ENCODE assay signal across 35 cellular contexts in genomic region chr2:208245746-208246145, GRCh38. TPM values are rescaled to one million over a fixed set of nuclear protein-coding genes. Genes with fewer than 3 reads are reported as not detected.
"Had no signal": no experiment of that assay in that cellular context is flagged by ENCODE, and none has a peak within 500 bp of the region (broad histone marks: within the 10 kb centered on the region; RNA-seq: fewer than 3 reads in every experiment).

No MANE protein-coding gene starts in this region.

- H3K9me3 Mint-ChIP-seq: activated B cell treated with CpG ODN at 0.5 μM for 24 hours; activated CD4-positive, alpha-beta T cell treated with anti-CD3 and anti-CD28 coated beads, Interleukin-2, amount 10 ng/mL, durations not matched to agents 24 days and 14 days; activated naive CD8-positive, alpha-beta T cell treated with anti-CD3 and anti-CD28 coated beads, Interleukin-2, amount 10 ng/mL, durations not matched to agents 7 days and 5 days; activated T-cell treated with anti-CD3 and anti-CD28 coated beads, Interleukin-2, amount 50 U/mL, for 4 hours; activated T-helper 17 cell treated with anti-CD3 and anti-CD28 coated beads, Interleukin-2, amount 50 U/mL, for 72 hours; T-helper 1 cell treated with Interleukin-12 subunit alpha and Interleukin-12 subunit beta and Interleukin-4 antibody, amounts not matched to agents 30 μg/mL and 1 μg/mL, for 36 hours had no signal

- H3K4me1 ChIP-seq: breast epithelium, colonic mucosa had no signal

- H3K4me1 Mint-ChIP-seq: activated CD8-positive, alpha-beta memory T cell treated with anti-CD3 and anti-CD28 coated beads, Interleukin-2, amount 10 ng/mL, durations not matched to agents 7 days and 5 days had no signal

- H3K36me3 ChIP-seq: breast epithelium had no signal

- H3K27me3 ChIP-seq: adrenal gland, breast epithelium, colonic mucosa, MG63, Peyer's patch, SJSA1 had no signal

- H3K9ac ChIP-seq: KMS-11 had no signal

- H3K27ac Mint-ChIP-seq: activated B cell treated with CpG ODN at 0.5 μM for 24 hours; activated CD4-positive, alpha-beta T cell treated with anti-CD3 and anti-CD28 coated beads, Interleukin-2, amount 10 ng/mL, durations not matched to agents 24 days and 14 days; activated CD8-positive, alpha-beta memory T cell treated with anti-CD3 and anti-CD28 coated beads, Interleukin-2, amount 10 ng/mL, durations not matched to agents 7 days and 5 days; activated naive CD8-positive, alpha-beta T cell treated with anti-CD3 and anti-CD28 coated beads, Interleukin-2, amount 10 ng/mL, durations not matched to agents 7 days and 5 days; activated T-helper 17 cell treated with anti-CD3 and anti-CD28 coated beads, Interleukin-2, amount 50 U/mL, for 72 hours; T-helper 1 cell treated with Interleukin-12 subunit alpha and Interleukin-12 subunit beta and Interleukin-4 antibody, amounts not matched to agents 30 μg/mL and 1 μg/mL, for 36 hours had no signal

- DNase-seq: activated B cell treated with CpG ODN at 0.5 μM for 24 hours; activated CD4-positive, alpha-beta T cell treated with anti-CD3 and anti-CD28 coated beads for 1 hour; activated CD4-positive, alpha-beta T cell treated with anti-CD3 and anti-CD28 coated beads, Interleukin-2, amount 10 ng/mL, durations not matched to agents 24 days and 14 days; activated CD4-positive, alpha-beta T cell treated with anti-CD3 and anti-CD28 coated beads, Interleukin-2, amount 50 U/mL, for 48 hours; activated CD8-positive, alpha-beta memory T cell treated with anti-CD3 and anti-CD28 coated beads, Interleukin-2, amount 10 ng/mL, durations not matched to agents 7 days and 5 days; activated gamma-delta T cell; activated naive CD4-positive, alpha-beta T cell treated with anti-CD3 and anti-CD28 coated beads, Interleukin-2, amount 50 U/mL, for 16 hours; activated naive CD8-positive, alpha-beta T cell treated with anti-CD3 and anti-CD28 coated beads, Interleukin-2, amount 10 ng/mL, durations not matched to agents 7 days and 5 days; activated T-cell treated with anti-CD3 and anti-CD28 coated beads, Interleukin-2, amount 50 U/mL, for 4 hours; adrenal gland; anterior cingulate cortex; caudate nucleus; colonic mucosa; MG63; NCI-H1092 treated with DMSO at 0.1 percent for 48 hours; NCI-H1417 treated with DMSO at 0.1 percent for 48 hours; NCI-H1694; NCI-H2029; NCI-H2107; NCI-H2171 treated with DMSO at 0.1 percent for 48 hours; NCI-H226; NCI-H526; NCI-H774; NK-92 treated with Interleukin-12 subunit alpha and Interleukin-12 subunit beta, amount 100 ng/mL, for 24 hours; OCI-M1; Peyer's patch; Right ventricle myocardium superior had no signal

- H3K9me3 ChIP-seq: adrenal gland, breast epithelium, colonic mucosa, MG63, Peyer's patch, SJSA1 had no signal

- H3K4me3 ChIP-seq: adrenal gland, breast epithelium, colonic mucosa, MG63, Peyer's patch, SJSA1 had no signal

- FAIRE-seq: TTC549 had no signal

- H3K27me3 Mint-ChIP-seq: activated B cell treated with CpG ODN at 0.5 μM for 24 hours; activated CD4-positive, alpha-beta T cell treated with anti-CD3 and anti-CD28 coated beads, Interleukin-2, amount 10 ng/mL, durations not matched to agents 24 days and 14 days; activated CD8-positive, alpha-beta memory T cell treated with anti-CD3 and anti-CD28 coated beads, Interleukin-2, amount 10 ng/mL, durations not matched to agents 7 days and 5 days; activated naive CD8-positive, alpha-beta T cell treated with anti-CD3 and anti-CD28 coated beads, Interleukin-2, amount 10 ng/mL, durations not matched to agents 7 days and 5 days; activated T-helper 17 cell treated with anti-CD3 and anti-CD28 coated beads, Interleukin-2, amount 50 U/mL, for 72 hours had no signal

- ATAC-seq: activated CD8-positive, alpha-beta memory T cell treated with anti-CD3 and anti-CD28 coated beads, Interleukin-2, amount 10 ng/mL, durations not matched to agents 7 days and 5 days; activated T-cell treated with anti-CD3 and anti-CD28 coated beads, Interleukin-2, amount 50 U/mL, for 4 hours; activated T-helper 17 cell treated with anti-CD3 and anti-CD28 coated beads, Interleukin-2, amount 50 U/mL, for 72 hours had no signal

- H3K4me3 Mint-ChIP-seq: activated B cell treated with CpG ODN at 0.5 μM for 24 hours; activated CD4-positive, alpha-beta T cell treated with anti-CD3 and anti-CD28 coated beads, Interleukin-2, amount 10 ng/mL, durations not matched to agents 24 days and 14 days; activated CD8-positive, alpha-beta memory T cell treated with anti-CD3 and anti-CD28 coated beads, Interleukin-2, amount 10 ng/mL, durations not matched to agents 7 days and 5 days; activated naive CD8-positive, alpha-beta T cell treated with anti-CD3 and anti-CD28 coated beads, Interleukin-2, amount 10 ng/mL, durations not matched to agents 7 days and 5 days; activated T-cell treated with anti-CD3 and anti-CD28 coated beads, Interleukin-2, amount 50 U/mL, for 4 hours; activated T-helper 17 cell treated with anti-CD3 and anti-CD28 coated beads, Interleukin-2, amount 50 U/mL, for 72 hours; T-helper 1 cell treated with Interleukin-12 subunit alpha and Interleukin-12 subunit beta and Interleukin-4 antibody, amounts not matched to agents 30 μg/mL and 1 μg/mL, for 36 hours had no signal

- H3K27ac ChIP-seq: breast epithelium, colonic mucosa, KMS-11, Peyer's patch, RWPE1, SJSA1 had no signal

RNA-seq across cellular contexts. Expression of gene C2orf80, which starts 55.9 kb away (rescaled TPM):
- total RNA-seq: activated B cell treated with CpG ODN at 0.5 μM for 24 hours; activated CD4-positive, alpha-beta T cell treated with anti-CD3 and anti-CD28 coated beads, Interleukin-2, amount 10 ng/mL, durations not matched to agents 24 days and 14 days; activated CD8-positive, alpha-beta memory T cell treated with anti-CD3 and anti-CD28 coated beads, Interleukin-2, amount 10 ng/mL, durations not matched to agents 7 days and 5 days; activated naive CD8-positive, alpha-beta T cell treated with anti-CD3 and anti-CD28 coated beads, Interleukin-2, amount 10 ng/mL, durations not matched to agents 7 days and 5 days; activated T-cell treated with anti-CD3 and anti-CD28 coated beads, Interleukin-2, amount 50 U/mL, for 4 hours; activated T-helper 17 cell treated with anti-CD3 and anti-CD28 coated beads, Interleukin-2, amount 50 U/mL, for 72 hours; adrenal gland; breast epithelium; colonic mucosa; NCI-H460; Peyer's patch; Right ventricle myocardium superior; SJSA1 had no signal
- polyA plus RNA-seq: adrenal gland had no signal
